ENCODE assay signal across 8 cellular contexts in the genomic region with DNA sequence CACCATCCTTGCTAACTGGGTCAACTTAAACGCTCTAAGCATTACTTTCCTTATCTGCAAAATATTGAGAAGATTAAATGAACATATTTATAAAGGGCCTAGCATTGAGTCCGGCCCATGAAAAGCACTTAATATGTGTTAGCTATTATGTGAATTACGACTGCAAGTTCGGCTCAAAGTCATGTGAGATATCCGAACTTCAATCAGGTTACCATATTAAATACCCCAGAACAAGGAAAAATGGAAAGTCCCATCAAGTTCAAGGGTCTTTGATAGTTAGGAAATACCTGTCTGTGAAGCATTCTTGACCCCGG. TPM values are rescaled to one million over a fixed set of nuclear protein-coding genes. Genes with fewer than 3 reads are reported as not detected.
DNase-seq lines count a peak whose midpoint lies in the region; ATAC-seq, FAIRE-seq and TF ChIP-seq lines count a peak whose summit lies in the region.

No MANE protein-coding gene starts in this region.

- 61% methylated on average over 5 of the region's 6 CpGs for WGBS in HUES64
- WGBS in ectodermal cell, 2 experiments: 65 to 70% methylated on average over 4 to 5 of the region's 6 CpGs

- H3K4me1 ChIP-seq in HUES64 (ENCODE audit: insufficient read depth, low read length) (0 out of 2 replicates have a peak, but pooled peaks cover 4% of the 10 kb centered on the region), ectodermal cell (ENCODE audit: control insufficient read depth, insufficient read depth, low read length) (peaks cover 5% of the 10 kb centered on the region), parathyroid adenoma (peaks cover 5% of the 10 kb centered on the region)

- H3K9me3 ChIP-seq in HUES64 (ENCODE audit: insufficient read depth, low read depth, low read length): no peaks in the 10 kb centered on the region
- no peaks in the 10 kb centered on the region for H3K9me3 ChIP-seq in ectodermal cell (ENCODE audit: control insufficient read depth, low read length)
- H3K9me3 ChIP-seq in parathyroid adenoma (ENCODE audit: control insufficient read depth, low read length): no peaks in the 10 kb centered on the region

- DNase-seq in GM12891 (ENCODE audit: insufficient read length, low spot score): no peak
- DNase-seq in NCI-H1417 (lab: John Stamatoyannopoulos, UW): no peak
- DNase-seq in NCI-H69 (lab: John Stamatoyannopoulos, UW): no peak
- DNase-seq in HK-2 (ENCODE audit: unreplicated experiment): no peak

- H3K9ac ChIP-seq in HUES64 (ENCODE audit: low read depth, low read length) (no peak overlapping the region), parathyroid adenoma (no peak overlapping the region)

- TF ChIP-seq POLR2A in GM12891 (IDR thresholded peaks at IDR 0.05; ENCODE audit: low read depth, low read length): peak; percentile 24; the same call in 1 of the 2 replicates

- ATAC-seq in GM21825 (IDR thresholded peaks at IDR 0.05; ENCODE audit: unreplicated experiment): no peak

- H2AFZ ChIP-seq in parathyroid adenoma: peak overlapping the region; percentile 96

- no peak for FAIRE-seq in GM12891 (lab: Jason Lieb, UNC)

- H3K36me3 ChIP-seq in HUES64 (ENCODE audit: insufficient read depth, low read length): no peaks in the 10 kb centered on the region; the same call in 1 of the 2 replicates
- no peaks in the 10 kb centered on the region for H3K36me3 ChIP-seq in ectodermal cell (ENCODE audit: control insufficient read depth, insufficient read depth, low read length)
- H3K36me3 ChIP-seq in parathyroid adenoma (ENCODE audit: control insufficient read depth, insufficient read depth, low read length): no peaks in the 10 kb centered on the region

- peaks cover 39% of the 10 kb centered on the region for H3K27me3 ChIP-seq in HUES64 (ENCODE audit: insufficient read depth, low read length)
- H3K27me3 ChIP-seq in ectodermal cell (ENCODE audit: control insufficient read depth, insufficient read depth, low read length, poor library complexity, severe bottlenecking): peaks cover 42% of the 10 kb centered on the region
- H3K27me3 ChIP-seq in parathyroid adenoma (ENCODE audit: control insufficient read depth, insufficient read depth, low read length): no peaks in the 10 kb centered on the region

- no peak for TF ChIP-seq CTCF in parathyroid adenoma (IDR thresholded peaks at IDR 0.05)

- peak overlapping the region; percentile 88 for H3K4me2 ChIP-seq in parathyroid adenoma (ENCODE audit: low read length)

- peak overlapping the region; percentile 72 for H3K4me3 ChIP-seq in HUES64 (ENCODE audit: low read length)
- H3K4me3 ChIP-seq in ectodermal cell (ENCODE audit: insufficient read depth, low read depth, low read length): peak overlapping the region; percentile 66
- peak overlapping the region; percentile 77 for H3K4me3 ChIP-seq in parathyroid adenoma (ENCODE audit: low read depth, low read length)

- H3K79me2 ChIP-seq in parathyroid adenoma: peaks cover 6% of the 10 kb centered on the region

- H3K27ac ChIP-seq in HUES64 (ENCODE audit: low read depth, low read length) (peak overlapping the region; percentile 38; the same call in 1 of the 2 replicates), ectodermal cell (ENCODE audit: insufficient read depth, low read depth, low read length, poor library complexity, severe bottlenecking) (peak overlapping the region; percentile 54), parathyroid adenoma (peak overlapping the region; percentile 79)

TF ChIP-seq in GM12891, 5 proteins besides CTCF, POLR2A, EP300 and RAD21:
- TF ChIP-seq PAX5 (IDR thresholded peaks at IDR 0.05; ENCODE audit: insufficient read depth, low read length, severe bottlenecking): no peak
- TF ChIP-seq TAF1 (IDR thresholded peaks at IDR 0.05; ENCODE audit: low read depth, low read length): no peak
- TF ChIP-seq SPI1 (IDR thresholded peaks at IDR 0.05; ENCODE audit: low read depth, low read length): no peak
- no peak for TF ChIP-seq POLR2AphosphoS5 (IDR thresholded peaks at IDR 0.05; ENCODE audit: low read depth, low read length)
- TF ChIP-seq POU2F2 (IDR thresholded peaks at IDR 0.05; ENCODE audit: low read depth, low read length): no peak

RNA-seq across cellular contexts. Expression of gene NRDE2, which starts 0.5 kb away (rescaled TPM):
- 8.8 TPM for polyA plus RNA-seq in GM12891 (2012; ENCODE audit: low read depth, missing spikeins)
- polyA plus RNA-seq in HUES64 (2013, experiment 1 of 2): 7.8 TPM
- polyA plus RNA-seq in HUES64 (2013, experiment 2 of 2): 6.5 TPM
- 21.1 TPM for polyA plus RNA-seq in ectodermal cell (2013, experiment 1 of 4)
- polyA plus RNA-seq in ectodermal cell (2013, experiment 2 of 4): 22.7 TPM
- polyA plus RNA-seq in ectodermal cell (2013, experiment 3 of 4): 10.6 TPM
- 13.7 TPM for polyA plus RNA-seq in ectodermal cell (2013, experiment 4 of 4)
